In the genomic region with DNA sequence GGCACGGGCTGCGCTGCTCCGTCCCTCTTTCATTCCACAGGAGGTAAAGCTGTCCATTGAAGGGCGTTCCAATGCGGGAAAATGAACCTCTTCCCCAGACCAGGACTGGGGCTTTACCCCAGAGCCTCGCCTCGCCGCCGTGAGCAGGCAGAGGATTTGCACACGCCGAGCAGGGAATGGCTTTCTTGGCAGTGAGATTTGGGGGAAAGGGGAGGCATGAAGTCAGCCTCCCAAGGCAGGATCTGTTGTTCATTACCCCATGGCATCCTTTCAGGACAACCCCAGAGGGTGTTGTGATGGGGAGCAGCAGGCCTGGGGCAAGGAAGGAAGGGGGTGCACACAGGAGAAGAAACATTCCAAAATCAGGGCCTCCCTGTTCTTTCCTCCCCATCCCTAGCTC, we compare ENCODE assay signal across 17 cellular contexts. TPM values are rescaled to one million over a fixed set of nuclear protein-coding genes. Genes with fewer than 3 reads are reported as not detected.
DNase-seq lines count a peak whose midpoint lies in the region; ATAC-seq and TF ChIP-seq lines count a peak whose summit lies in the region.
"Had no signal": no experiment of that assay in that cellular context is flagged by ENCODE, and none has a peak within 500 bp of the region (broad histone marks: within the 10 kb centered on the region; RNA-seq: fewer than 3 reads in every experiment).

No MANE protein-coding gene starts in this region.

- peak overlapping the region; percentile 5 for H3K27ac Mint-ChIP-seq in glutamatergic neuron (ENCODE audit: unreplicated experiment)

- H3K4me3 Mint-ChIP-seq in glutamatergic neuron (ENCODE audit: unreplicated experiment): no peak overlapping the region

- H3K27me3 ChIP-seq in uterus: no peaks in the 10 kb centered on the region
- H3K27me3 ChIP-seq: BLaER1 treated with 17β-estradiol and CSF1 and Interleukin-3, amounts not matched to agents 10 nM and 100 nM; SJCRH30 had no signal

- H3K4me3 ChIP-seq in HEK293 (ENCODE audit: low read depth, low read length) (no peak overlapping the region), OCI-LY7 (ENCODE audit: low read depth, low read length, poor library complexity, severe bottlenecking) (no peak overlapping the region), uterus (no peak overlapping the region)
- H3K4me3 ChIP-seq: BLaER1 treated with 17β-estradiol and CSF1 and Interleukin-3, amounts not matched to agents 10 nM and 100 nM; GM23248; SJCRH30 had no signal

- no peak overlapping the region for H3K27ac ChIP-seq in HEK293 (ENCODE audit: extremely low read depth, low read depth, low read length)
- no peak overlapping the region for H3K27ac ChIP-seq in OCI-LY7 (ENCODE audit: low read depth, low read length, poor library complexity, severe bottlenecking)
- peak overlapping the region; percentile 28 to 57 for H3K27ac ChIP-seq in uterus
- H3K27ac ChIP-seq: BLaER1 treated with 17β-estradiol and CSF1 and Interleukin-3, amounts not matched to agents 10 nM and 100 nM; GM23248; KMS-11; SJCRH30 had no signal

- H3K4me2 ChIP-seq in OCI-LY7 (ENCODE audit: low read length): 0 out of 2 replicates have a peak overlapping the region, but pooled peaks have one; percentile 62
- H3K4me2 ChIP-seq: BLaER1 treated with 17β-estradiol and CSF1 and Interleukin-3, amounts not matched to agents 10 nM and 100 nM; KMS-11 had no signal

- H3K4me1 Mint-ChIP-seq in glutamatergic neuron (ENCODE audit: low read depth, unreplicated experiment): peaks cover 7% of the 10 kb centered on the region

- no peaks in the 10 kb centered on the region for H3K27me3 Mint-ChIP-seq in glutamatergic neuron (ENCODE audit: unreplicated experiment)

- no peaks in the 10 kb centered on the region for H3K9me3 Mint-ChIP-seq in glutamatergic neuron (ENCODE audit: unreplicated experiment)

- no peak for ATAC-seq in GM18867 (IDR thresholded peaks at IDR 0.05; ENCODE audit: unreplicated experiment)
- ATAC-seq: HCT116 had no signal

- peaks cover 8% of the 10 kb centered on the region; the same call in 1 of the 2 replicates for H3K4me1 ChIP-seq in HEK293 (ENCODE audit: control insufficient read depth, insufficient read depth, low read length)
- peaks cover 44% of the 10 kb centered on the region for H3K4me1 ChIP-seq in OCI-LY7 (ENCODE audit: insufficient read depth, low read length, poor library complexity, severe bottlenecking)
- H3K4me1 ChIP-seq in uterus: no peaks in the 10 kb centered on the region
- H3K4me1 ChIP-seq: SJCRH30 had no signal

- H4K20me1 ChIP-seq in OCI-LY7 (ENCODE audit: insufficient read depth, low read length): peaks cover 28% of the 10 kb centered on the region

- CTCF ChIA-PET in HEK293 (lab: Yijun Ruan, JAX) (no interaction called here), OCI-LY7 (lab: Charles Lee; ENCODE audit: unreplicated experiment) (no interaction called here)

- H3K36me3 ChIP-seq in HEK293 (ENCODE audit: control insufficient read depth in 2 of 2, insufficient read depth in 1 of 2, low read length in 2 of 2) (peaks cover 10 to 79% of the 10 kb centered on the region in 2 experiments; a peak in 2 of 3 replicates), OCI-LY7 (ENCODE audit: insufficient read depth, low read length) (peaks cover 66% of the 10 kb centered on the region), uterus (no peaks in the 10 kb centered on the region)
- H3K36me3 ChIP-seq: SJCRH30 had no signal

- no peak for TF ChIP-seq CTCF in HEK293 (tag by site-specific recombination; IDR thresholded peaks at IDR 0.05)
- TF ChIP-seq CTCF in OCI-LY7 (conservative IDR thresholded peaks at IDR 0.05; ENCODE audit: low read length): no peak
- TF ChIP-seq CTCF in glutamatergic neuron (IDR thresholded peaks at IDR 0.05; ENCODE audit: partially characterized antibody, unreplicated experiment): no peak
- no peak for TF ChIP-seq CTCF in uterus (IDR thresholded peaks at IDR 0.05)

- H3K9me2 ChIP-seq in OCI-LY7 (ENCODE audit: insufficient read depth, low read length): no peaks in the 10 kb centered on the region

- POLR2A ChIA-PET in HEK293 (lab: Yijun Ruan, JAX): no interaction called here
- POLR2A ChIA-PET in OCI-LY7 (lab: Charles Lee): interaction anchor here (0.6 kb wide), 1 partner anchor 40 kb away, joined by 4 read pairs; no protein-coding TSS in a partner anchor

- no TSS peak for BruUV-seq in OCI-LY7 (replicated peaks; lab: Mats Ljungman, UMichigan)

- H3K36me3 Mint-ChIP-seq in glutamatergic neuron (ENCODE audit: unreplicated experiment): no peaks in the 10 kb centered on the region

- DNase-seq in OCI-LY7 (ENCODE audit: low spot score): no peak
- no peak for DNase-seq in glutamatergic neuron
- DNase-seq in uterus: no peak
- no peak for DNase-seq in occipital lobe (lab: John Stamatoyannopoulos, UW)
- no peak for DNase-seq in NCI-H1105 treated with DMSO at 0.1 percent for 48 hours (lab: John Stamatoyannopoulos, UW)
- DNase-seq: Caco-2, GM23248, NCI-H1417, NCI-H1930, NCI-H510A treated with DMSO at 0.1 percent for 48 hours, RPMI8226, SJCRH30 had no signal

- peaks cover 18% of the 10 kb centered on the region; the same call in 1 of the 2 replicates for H3K79me2 ChIP-seq in OCI-LY7 (ENCODE audit: insufficient read depth, low read depth, low read length)

- H2AFZ ChIP-seq in OCI-LY7 (ENCODE audit: low read length): no peak overlapping the region
- H2AFZ ChIP-seq: GM23248 had no signal

- intact Hi-C loops in OCI-LY7 (cut with micrococcal nuclease; ENCODE audit: unreplicated experiment) (loop anchor here (2.0 kb wide), 1 partner anchor 109 kb away; no protein-coding TSS in a partner anchor), uterus (cut with DNase I; ENCODE audit: low total_unique reads) (no loop called here)

- TF ChIP-seq POLR2A in uterus (IDR thresholded peaks at IDR 0.05): no peak

- H3K9me3 ChIP-seq in HEK293 (ENCODE audit: control insufficient read depth, insufficient read depth, low read depth, low read length) (no peaks in the 10 kb centered on the region), OCI-LY7 (ENCODE audit: low read length) (no peaks in the 10 kb centered on the region), uterus (no peaks in the 10 kb centered on the region)
- H3K9me3 ChIP-seq: BLaER1 treated with 17β-estradiol and CSF1 and Interleukin-3, amounts not matched to agents 10 nM and 100 nM; Caco-2; SJCRH30 had no signal

TF ChIP-seq in HEK293, 187 proteins besides CTCF, POLR2A, EP300 and RAD21:
- TF ChIP-seq PRDM1 (tag by site-specific recombination; IDR thresholded peaks at IDR 0.05) (0 out of 2 replicates have a peak, but pooled peaks have one; percentile 26), ZSCAN23 (tag by site-specific recombination; IDR thresholded peaks at IDR 0.05) (no peak)

RNA-seq across cellular contexts. Expression of a gene that starts 6.0 kb away (rescaled TPM):
- 12.5 and 12.8 TPM in 2 replicates for total RNA-seq in OCI-LY7 (2014; rRNA removed; shearing (Covaris generic))
- 19.5 and 19.9 TPM in 2 replicates for total RNA-seq in OCI-LY7 (2022)
- 27.6 TPM for total RNA-seq in glutamatergic neuron (ENCODE audit: unreplicated experiment)
- total RNA-seq in uterus: 10 to 100 TPM in 3 of 4 donors, 1 to 10 TPM in 1; 4.7 to 33.1 (median 23.4) TPM
- total RNA-seq in occipital lobe: 10.5 TPM

RNA-seq across cellular contexts. Expression of a gene that starts 32.3 kb away (rescaled TPM):
- total RNA-seq in OCI-LY7 (2014; rRNA removed; shearing (Covaris generic)): 10.5 and 14.6 TPM in 2 replicates
- total RNA-seq in OCI-LY7 (2022): 17.8 and 20.1 TPM in 2 replicates
- 40.9 TPM for total RNA-seq in glutamatergic neuron (ENCODE audit: unreplicated experiment)
- 10 to 100 TPM in 2 of 4 donors, 1 to 10 TPM in 1, under 1 TPM in 1; 0.59 to 16.9 (median 7.4) TPM for total RNA-seq in uterus
- 35.1 TPM for total RNA-seq in occipital lobe

RNA-seq across cellular contexts. Expression of a gene that starts 43.1 kb away (rescaled TPM):
- total RNA-seq in OCI-LY7 (2014; rRNA removed; shearing (Covaris generic)): 57.3 and 57.9 TPM in 2 replicates
- total RNA-seq in OCI-LY7 (2022) (68.0 and 89.7 TPM in 2 replicates), glutamatergic neuron (ENCODE audit: unreplicated experiment) (104 TPM), uterus (100 to 1,000 TPM in 1 of 4 donors, 10 to 100 TPM in 3; 32.5 to 125 (median 56.4) TPM), occipital lobe (119 TPM)

RNA-seq across cellular contexts. Expression of a gene that starts 43.6 kb away (rescaled TPM):
- 147 and 152 TPM in 2 replicates for total RNA-seq in OCI-LY7 (2014; rRNA removed; shearing (Covaris generic))
- total RNA-seq in OCI-LY7 (2022) (200 and 201 TPM in 2 replicates), glutamatergic neuron (ENCODE audit: unreplicated experiment) (271 TPM), uterus (100 to 1,000 TPM; 172 to 301 (median 207) TPM), occipital lobe (122 TPM)

Comparison
In these comparisons a context has a peak if more than half of its experiments do, and no peak if none do; other contexts are left out.
1. H3K27ac ChIP-seq: peak in uterus (2 of 2); none in HEK293 (single experiment) and OCI-LY7 (single experiment).